26 cellular contexts compared by ENCODE assay signal in genomic region chr1:194693244-194693643, GRCh38.
"Had no signal": no experiment of that assay in that cellular context is flagged by ENCODE, and none has a peak within 500 bp of the region (broad histone marks: within the 10 kb centered on the region; RNA-seq: fewer than 3 reads in every experiment).

No MANE protein-coding gene starts in this region.

- H3K27ac ChIP-seq: colonic mucosa, epithelial cell of prostate, esophagus squamous epithelium, foreskin keratinocyte, gastroesophageal sphincter, heart right ventricle, left lung, lower lobe of right lung had no signal

- H3K36me3 ChIP-seq: colonic mucosa, esophagus squamous epithelium, gastroesophageal sphincter, heart right ventricle, left lung, lower lobe of right lung had no signal

- H3K9me3 ChIP-seq: colonic mucosa, esophagus squamous epithelium, gastroesophageal sphincter, heart right ventricle, left lung, lower lobe of right lung, mucosa of descending colon had no signal

- H3K27me3 ChIP-seq: colonic mucosa, esophagus squamous epithelium, foreskin keratinocyte, gastroesophageal sphincter, heart right ventricle, left lung had no signal

- ATAC-seq: effector memory CD8-positive, alpha-beta T cell; esophagus mucosa; foreskin keratinocyte; gastroesophageal sphincter; heart right ventricle; left cardiac atrium; left lung; left ventricle myocardium superior; lower lobe of right lung; mucosa of descending colon; naive thymus-derived CD8-positive, alpha-beta T cell had no signal

- DNase-seq: colonic mucosa; cortex of kidney; effector CD8-positive, alpha-beta T cell; effector memory CD8-positive, alpha-beta T cell; endodermal cell; erythroblast; esophagus squamous epithelium; foreskin keratinocyte; head of caudate nucleus; heart right ventricle; hippocampal formation; left cardiac atrium; left lung; left ventricle myocardium superior; lower lobe of right lung; mesenchymal stem cell; mucosa of descending colon; naive B cell; naive thymus-derived CD8-positive, alpha-beta T cell had no signal

- FAIRE-seq: endometrium, frontal cortex, islet of Langerhans, keratinocyte had no signal

- H3K4me1 ChIP-seq: colonic mucosa, esophagus squamous epithelium, foreskin keratinocyte, gastroesophageal sphincter, heart right ventricle, left lung, lower lobe of right lung had no signal

- H3K4me3 ChIP-seq: colonic mucosa, esophagus squamous epithelium, gastroesophageal sphincter, heart right ventricle, left lung, lower lobe of right lung, mucosa of descending colon had no signal
